In the genomic region with DNA sequence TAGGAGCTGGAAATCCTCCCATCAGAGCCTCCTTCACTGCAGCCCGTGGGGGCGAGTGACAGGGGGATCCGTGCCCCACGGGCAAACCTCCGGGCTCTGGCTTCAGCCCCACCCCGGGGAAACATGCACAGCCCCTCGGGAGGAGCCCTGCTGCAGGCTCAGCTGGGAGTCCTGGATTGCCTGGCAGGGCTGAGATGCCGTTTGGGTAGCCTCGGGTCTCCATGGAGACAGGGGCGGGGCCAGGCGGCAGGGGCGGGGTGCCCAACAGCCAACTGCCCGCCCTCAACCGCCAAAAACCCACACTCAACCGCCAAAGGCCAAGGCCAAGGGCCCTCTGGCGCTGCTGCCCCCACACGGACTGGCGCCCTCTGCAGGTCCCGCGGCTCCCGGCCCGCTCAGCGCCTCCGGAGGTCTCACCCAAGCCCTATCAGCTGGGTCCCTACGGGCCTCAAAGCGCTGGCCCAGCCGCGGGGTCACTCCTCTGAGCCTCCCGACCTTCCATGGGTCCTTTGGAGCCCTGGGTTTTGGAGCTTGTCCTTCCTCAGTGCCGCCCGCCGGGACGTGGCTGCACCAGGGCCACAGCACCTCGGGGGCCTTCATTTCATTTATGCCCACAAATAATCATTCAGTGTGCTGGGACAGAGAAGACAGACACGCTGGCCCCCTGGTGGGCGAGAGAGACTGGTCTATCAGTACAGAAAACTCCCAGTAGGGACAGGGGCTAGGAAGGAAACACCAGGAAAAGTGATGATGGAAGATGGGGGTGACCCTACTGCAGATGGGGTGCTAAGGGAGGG, we compare ENCODE assay signal across 8 cellular contexts. TPM values are rescaled to one million over a fixed set of nuclear protein-coding genes. Genes with fewer than 3 reads are reported as not detected.
DNase-seq lines count a peak whose midpoint lies in the region; ATAC-seq and TF ChIP-seq lines count a peak whose summit lies in the region.

No MANE protein-coding gene starts in this region.

- H3F3A ChIP-seq in DOHH2 (ENCODE audit: control insufficient read depth, insufficient read depth): no peaks in the 10 kb centered on the region

- DNase-seq in H7 (peak; percentile 99), NCI-H1105 (lab: John Stamatoyannopoulos, UW) (peak; percentile 87), T1000 (lab: John Stamatoyannopoulos, UW) (peak; percentile 85), astrocyte of the cerebellum (ENCODE audit: low read depth) (no peak), hippocampal formation (lab: John Stamatoyannopoulos, UW) (peak; percentile 43 to 78), retina (peak; percentile 92), aorta (peak; percentile 93 to 95)

- H3K36me3 ChIP-seq in DOHH2 (ENCODE audit: control insufficient read depth, low read length): no peaks in the 10 kb centered on the region
- no peaks in the 10 kb centered on the region for H3K36me3 ChIP-seq in H7 (replicated peaks; ENCODE audit: control insufficient read depth, insufficient read depth, low read length)
- H3K36me3 ChIP-seq in aorta (ENCODE audit: control insufficient read depth in 1 of 2, insufficient read depth in 2 of 2, low read length in 1 of 2): no peaks in the 10 kb centered on the region

- no peaks in the 10 kb centered on the region for H3K9me3 ChIP-seq in DOHH2 (ENCODE audit: control insufficient read depth, insufficient read depth, low read length)
- no peaks in the 10 kb centered on the region for H3K9me3 ChIP-seq in aorta (ENCODE audit: control insufficient read depth, low read length)

- TF ChIP-seq CTCF in DOHH2 (IDR thresholded peaks at IDR 0.05; ENCODE audit: low read depth, low read length, poor library complexity, severe bottlenecking): peak; percentile 91
- TF ChIP-seq CTCF in astrocyte of the cerebellum (IDR thresholded peaks at IDR 0.05; ENCODE audit: low read depth, low read length, missing control alignments): peak; percentile 28

- peak; percentile 91 for ATAC-seq in aorta (ENCODE audit: low FRiP score)

- H4K20me1 ChIP-seq in DOHH2 (ENCODE audit: control insufficient read depth, insufficient read depth, low read depth, low read length): no peaks in the 10 kb centered on the region

- H3K27ac ChIP-seq in DOHH2 (ENCODE audit: low read depth, low read length) (no peak overlapping the region), aorta (ENCODE audit: low read depth in 1 of 2, low read length in 2 of 2) (peak overlapping the region in 1 of 2 donors; percentile 24)

- H3K27me3 ChIP-seq in DOHH2 (ENCODE audit: control insufficient read depth, low read length) (no peaks in the 10 kb centered on the region), H7 (ENCODE audit: control insufficient read depth, insufficient read depth, low read length) (no peaks in the 10 kb centered on the region), aorta (ENCODE audit: control insufficient read depth in 1 of 2, insufficient read depth in 2 of 2, low read length in 1 of 2) (no peaks in the 10 kb centered on the region)

- H3K4me1 ChIP-seq in DOHH2 (ENCODE audit: control insufficient read depth, low read length): peaks cover 16% of the 10 kb centered on the region
- H3K4me1 ChIP-seq in aorta (ENCODE audit: control insufficient read depth in 1 of 2, insufficient read depth in 2 of 2, low read length in 2 of 2): no peaks in the 10 kb centered on the region

- in situ Hi-C loops in astrocyte of the cerebellum (cut with HindIII; ENCODE audit: low sequenced_read_pairs): no loop called here

- WGBS in aorta, 2 donors: 1 to 3% methylated on average over 30 to 36 of the region's 36 CpGs

- peak overlapping the region; percentile 85 for H3K4me2 ChIP-seq in DOHH2 (ENCODE audit: low read length)

- no peaks in the 10 kb centered on the region for H3K9me2 ChIP-seq in DOHH2 (replicated peaks; ENCODE audit: control insufficient read depth, low read length)

- intact Hi-C loops in aorta (cut with DNase I): loop anchor here in 1 of 2 donors (5.0 kb wide), 2 partner anchors 164 to 229 kb away; no protein-coding TSS in a partner anchor

- H3K4me3 ChIP-seq in DOHH2 (ENCODE audit: low read length) (peak overlapping the region; percentile 68), H7 (ENCODE audit: insufficient read depth, low read depth, low read length) (peak overlapping the region; percentile 20), astrocyte of the cerebellum (ENCODE audit: low read depth, low read length) (peak overlapping the region; percentile 18), aorta (ENCODE audit: low read length in 2 of 2) (peak overlapping the region; percentile 6 to 40)

- no peaks in the 10 kb centered on the region for H3K79me2 ChIP-seq in DOHH2 (ENCODE audit: control insufficient read depth, low read length)

RNA-seq across cellular contexts. Expression of a gene that starts 33.5 kb away (rescaled TPM):
- 20.1 and 20.4 TPM in 2 replicates for total RNA-seq in H7 (2014; rRNA removed; shearing (Covaris generic))
- 10 to 100 TPM; 30.7 to 52.8 TPM for total RNA-seq in aorta
- polyA plus RNA-seq in aorta: 10 to 100 TPM; 13.0 to 25.6 TPM

Comparison
In these comparisons a context has a peak if more than half of its experiments do, and no peak if none do; other contexts are left out.
1. H3K4me3 ChIP-seq: peak in every context shown above with its lines; median percentile 68 in DOHH2; 23 in aorta; 20 in H7; 18 in astrocyte of the cerebellum.